12 cellular contexts compared by ENCODE assay signal in the genomic region with DNA sequence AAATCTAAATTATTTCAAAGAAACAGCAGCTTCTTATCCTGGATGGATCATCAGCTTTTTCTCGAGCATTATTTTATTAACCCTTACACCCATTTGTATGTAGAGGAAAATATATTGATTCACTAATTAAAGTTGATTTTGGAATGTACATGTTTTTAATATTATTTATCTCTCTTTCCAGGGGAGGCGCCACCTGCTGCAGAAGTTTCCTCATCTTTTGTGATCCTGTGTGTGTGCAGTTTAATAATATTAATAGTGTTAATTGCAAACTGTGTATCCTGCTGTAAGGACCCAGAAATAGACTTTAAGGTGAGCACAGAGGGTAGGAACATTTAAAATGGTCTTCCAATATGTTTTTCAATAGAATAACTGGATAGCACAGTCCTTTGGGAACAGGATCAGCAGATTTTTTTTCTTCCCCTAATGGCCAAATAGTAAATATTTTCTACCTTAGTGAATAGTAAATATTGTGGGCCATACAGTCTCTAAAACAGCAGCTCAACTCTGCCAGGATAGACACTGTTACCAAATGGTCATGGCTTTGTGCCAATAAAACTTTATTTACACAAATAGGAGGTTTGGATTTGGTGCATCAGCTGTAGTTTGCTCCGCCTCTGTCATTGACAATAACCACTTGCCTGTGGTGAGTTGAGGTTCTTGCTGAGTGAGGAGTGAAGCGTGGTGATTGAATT.
"Had no signal": no experiment of that assay in that cellular context is flagged by ENCODE, and none has a peak within 500 bp of the region (broad histone marks: within the 10 kb centered on the region; RNA-seq: fewer than 3 reads in every experiment).

No MANE protein-coding gene starts in this region.

- H3K27ac ChIP-seq: breast epithelium, esophagus squamous epithelium, psoas muscle, sigmoid colon had no signal

- H3K4me3 ChIP-seq: breast epithelium, esophagus squamous epithelium, psoas muscle, sigmoid colon had no signal

- H3K36me3 ChIP-seq: breast epithelium had no signal

- H3K27me3 ChIP-seq: breast epithelium, esophagus squamous epithelium, sigmoid colon had no signal

- H3K9me3 ChIP-seq: breast epithelium, esophagus squamous epithelium, psoas muscle, sigmoid colon had no signal

- DNase-seq: activated CD4-positive, alpha-beta T cell treated with anti-CD3 and anti-CD28 coated beads for 36 hours; activated naive CD4-positive, alpha-beta T cell; aorta; endodermal cell; esophagus squamous epithelium; foreskin fibroblast; mesenchymal stem cell; psoas muscle; sigmoid colon; stimulated activated CD4-positive, alpha-beta T cell treated with anti-CD3 and anti-CD28 coated beads, Interleukin-2, amount 100 ng/mL, for 24 hours; stimulated activated naive CD4-positive, alpha-beta T cell had no signal

- ATAC-seq: activated CD4-positive, alpha-beta T cell treated with anti-CD3 and anti-CD28 coated beads for 36 hours; psoas muscle had no signal
